2 cellular contexts compared by ENCODE assay signal in genomic region chr9:70442328-70442848, GRCh38.
TF ChIP-seq lines count a peak whose summit lies in the region.

No MANE protein-coding gene starts in this region.

TF ChIP-seq in HCT116, 20 proteins besides CTCF, POLR2A, EP300 and RAD21 (continued from another document):
- TF ChIP-seq POLR2AphosphoS5 (IDR thresholded peaks at IDR 0.05; ENCODE audit: low read depth, low read length) (no peak), EZH2 (IDR thresholded peaks at IDR 0.05) (no peak), ATF3 (IDR thresholded peaks at IDR 0.05) (no peak), SIN3A (IDR thresholded peaks at IDR 0.05; ENCODE audit: low read depth) (no peak), ELF1 (IDR thresholded peaks at IDR 0.05; ENCODE audit: borderline replicate concordance, low read depth) (no peak), SRF (IDR thresholded peaks at IDR 0.05; ENCODE audit: low read depth) (no peak), FOSL1 (IDR thresholded peaks at IDR 0.05; ENCODE audit: low read depth) (no peak), EZH2phosphoT487 (IDR thresholded peaks at IDR 0.05; ENCODE audit: borderline replicate concordance) (no peak), TCF7L2 (IDR thresholded peaks at IDR 0.05; ENCODE audit: borderline replicate concordance, extremely low read depth, insufficient read depth, insufficient read length) (no peak), MAX (IDR thresholded peaks at IDR 0.05) (no peak), ZFX (IDR thresholded peaks at IDR 0.05) (no peak), EGR1 (IDR thresholded peaks at IDR 0.05; ENCODE audit: low read depth) (no peak), ZBTB33 (IDR thresholded peaks at IDR 0.05; ENCODE audit: extremely low read depth, insufficient replicate concordance, low read length) (no peak), YY1 (IDR thresholded peaks at IDR 0.05; ENCODE audit: extremely low read depth, insufficient replicate concordance, low read depth, low read length) (no peak)
TF ChIP-seq in HCT116: peak in this region for 0.

TF ChIP-seq in endothelial cell of umbilical vein, 7 proteins besides CTCF, POLR2A, EP300 and RAD21 (continued from another document):
- TF ChIP-seq POLR2AphosphoS5 (IDR thresholded peaks at IDR 0.05; ENCODE audit: insufficient read depth, low read depth, low read length) (no peak), MYC (IDR thresholded peaks at IDR 0.05; ENCODE audit: low read depth, low read length) (no peak), FOS (IDR thresholded peaks at IDR 0.05; ENCODE audit: borderline replicate concordance, insufficient read depth, low read length) (no peak), MAX (IDR thresholded peaks at IDR 0.05; ENCODE audit: insufficient read depth, insufficient read length) (no peak)
